ENCODE assay signal across 13 cellular contexts in genomic region chr2:156476021-156476420, GRCh38. TPM values are rescaled to one million over a fixed set of nuclear protein-coding genes. Genes with fewer than 3 reads are reported as not detected.
DNase-seq lines count a peak whose midpoint lies in the region; ATAC-seq, FAIRE-seq and TF ChIP-seq lines count a peak whose summit lies in the region.
"Had no signal": no experiment of that assay in that cellular context is flagged by ENCODE, and none has a peak within 500 bp of the region (broad histone marks: within the 10 kb centered on the region; RNA-seq: fewer than 3 reads in every experiment).

No MANE protein-coding gene starts in this region.

- intact Hi-C loops in head of caudate nucleus (cut with DNase I), result no loop called here

- DNase-seq in GM12891 (ENCODE audit: insufficient read length, low spot score) (no peak), fibroblast of the aortic adventitia (ENCODE audit: low read depth) (peak; percentile 13), superior temporal gyrus (ENCODE audit: extremely low spot score) (no peak), head of caudate nucleus (no peak), activated gamma-delta T cell (lab: John Stamatoyannopoulos, UW) (no peak), EL (no peak)
- DNase-seq: activated CD4-positive, alpha-beta T cell treated with anti-CD3 and anti-CD28 coated beads for 36 hours; SHP77 treated with DMSO at 0.1 percent for 48 hours had no signal

- peak; percentile 36 for ATAC-seq in GM21717 (IDR thresholded peaks at IDR 0.05; ENCODE audit: unreplicated experiment)
- ATAC-seq in HG03558 (IDR thresholded peaks at IDR 0.05; ENCODE audit: extremely low read depth, unreplicated experiment), result peak; percentile 31
- ATAC-seq: HepG2; stimulated activated memory B cell treated with anti-CD40 and anti-IgM and Interleukin-4, amounts not matched to agents 10 μg/mL and 1 μg/mL and 100 μg/mL, for 72 hours had no signal

- no peak for TF ChIP-seq CTCF in fibroblast of the aortic adventitia (IDR thresholded peaks at IDR 0.05; ENCODE audit: insufficient read depth, low read length)

- FAIRE-seq in GM12891 (lab: Jason Lieb, UNC), result peak; percentile 84
- FAIRE-seq: endometrium, HepG2 had no signal

- no peak for TF ChIP-seq POLR2A in GM12891 (IDR thresholded peaks at IDR 0.05; ENCODE audit: low read depth, low read length)

- no peak overlapping the region for H3K4me3 ChIP-seq in fibroblast of the aortic adventitia (ENCODE audit: low read depth, low read length)

TF ChIP-seq in GM12891, 5 proteins besides CTCF, POLR2A, EP300 and RAD21:
- TF ChIP-seq TAF1 (IDR thresholded peaks at IDR 0.05; ENCODE audit: low read depth, low read length) (no peak), SPI1 (IDR thresholded peaks at IDR 0.05; ENCODE audit: low read depth, low read length) (no peak), PAX5 (IDR thresholded peaks at IDR 0.05; ENCODE audit: insufficient read depth, low read length, severe bottlenecking) (no peak), POU2F2 (IDR thresholded peaks at IDR 0.05; ENCODE audit: low read depth, low read length) (no peak), POLR2AphosphoS5 (IDR thresholded peaks at IDR 0.05; ENCODE audit: low read depth, low read length) (no peak)

RNA-seq across cellular contexts. Expression of gene GPD2, which starts 39.8 kb away (rescaled TPM):
- 11.6 TPM for polyA plus RNA-seq in GM12891 (2012; ENCODE audit: low read depth, missing spikeins)
- 59.3 and 89.7 TPM in 2 replicates for total RNA-seq in fibroblast of the aortic adventitia (ENCODE audit: low replicate concordance)
- total RNA-seq: HepG2 had no signal
- polyA plus RNA-seq: HepG2 had no signal
